1 cellular context compared by ENCODE assay signal in genomic region chr11:64162769-64163168, GRCh38. TPM values are rescaled to one million over a fixed set of nuclear protein-coding genes. Genes with fewer than 3 reads are reported as not detected.
"Had no signal": no experiment of that assay in that cellular context is flagged by ENCODE, and none has a peak within 500 bp of the region (broad histone marks: within the 10 kb centered on the region; RNA-seq: fewer than 3 reads in every experiment).

No MANE protein-coding gene starts in this region.

RNA-seq across cellular contexts. Expression of gene FERMT3, which starts 43.8 kb away (rescaled TPM):
- total RNA-seq: HepG2 had no signal
